Comparison of ENCODE assay signal across 1 cellular context in the genomic region with DNA sequence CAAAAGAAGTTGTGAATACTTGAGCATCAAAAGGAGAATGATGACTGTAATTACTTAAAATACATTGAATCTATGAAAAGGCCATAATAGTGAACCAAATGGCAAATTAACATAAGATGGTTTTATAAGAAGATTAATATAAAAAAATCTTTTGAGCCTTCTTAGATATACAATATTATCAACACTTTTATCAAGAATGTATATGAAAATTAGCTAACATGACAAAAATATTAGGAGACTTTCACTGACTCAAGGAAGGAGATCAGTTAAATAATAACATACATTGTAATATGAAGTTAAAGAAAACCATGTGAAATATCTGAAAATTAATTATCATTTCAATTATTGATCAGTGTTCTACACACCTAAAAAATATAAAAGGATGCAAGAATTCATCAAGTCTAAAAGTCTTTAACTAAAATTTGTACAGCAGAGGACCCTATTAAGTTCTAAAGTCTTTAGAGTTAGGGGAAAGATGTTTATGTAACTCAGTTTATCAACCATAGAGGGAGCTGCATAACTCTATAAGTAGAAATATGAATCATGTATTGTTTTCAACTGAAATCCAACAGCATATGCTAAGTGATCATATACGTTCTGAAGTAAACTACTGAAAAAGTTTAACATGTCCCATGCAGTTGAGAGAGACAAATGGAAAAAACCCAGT.
TF ChIP-seq lines count a peak whose summit lies in the region.

No MANE protein-coding gene starts in this region.

TF ChIP-seq in GM12878, 131 proteins besides CTCF, POLR2A, EP300 and RAD21:
- no peak for TF ChIP-seq LARP7 (IDR thresholded peaks at IDR 0.05)
- no peak for TF ChIP-seq PAX8 (IDR thresholded peaks at IDR 0.05)
- no peak for TF ChIP-seq NR2C1 (IDR thresholded peaks at IDR 0.05)
- TF ChIP-seq, protein P1, sequence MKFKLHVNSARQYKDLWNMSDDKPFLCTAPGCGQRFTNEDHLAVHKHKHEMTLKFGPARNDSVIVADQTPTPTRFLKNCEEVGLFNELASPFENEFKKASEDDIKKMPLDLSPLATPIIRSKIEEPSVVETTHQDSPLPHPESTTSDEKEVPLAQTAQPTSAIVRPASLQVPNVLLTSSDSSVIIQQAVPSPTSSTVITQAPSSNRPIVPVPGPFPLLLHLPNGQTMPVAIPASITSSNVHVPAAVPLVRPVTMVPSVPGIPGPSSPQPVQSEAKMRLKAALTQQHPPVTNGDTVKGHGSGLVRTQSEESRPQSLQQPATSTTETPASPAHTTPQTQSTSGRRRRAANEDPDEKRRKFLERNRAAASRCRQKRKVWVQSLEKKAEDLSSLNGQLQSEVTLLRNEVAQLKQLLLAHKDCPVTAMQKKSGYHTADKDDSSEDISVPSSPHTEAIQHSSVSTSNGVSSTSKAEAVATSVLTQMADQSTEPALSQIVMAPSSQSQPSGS (IDR thresholded peaks at IDR 0.05; ENCODE audit: low read length) = no peak
- TF ChIP-seq CREB1 (IDR thresholded peaks at IDR 0.05; ENCODE audit: low read depth) = no peak
- TF ChIP-seq MYC (IDR thresholded peaks at IDR 0.05; ENCODE audit: insufficient read depth, insufficient read length, insufficient replicate concordance, low read length, severe bottlenecking) = no peak
- TF ChIP-seq IKZF2 (IDR thresholded peaks at IDR 0.05) = no peak
- TF ChIP-seq CUX1 (IDR thresholded peaks at IDR 0.05; ENCODE audit: insufficient replicate concordance, low read depth, low read length) = no peak
- TF ChIP-seq E4F1 (IDR thresholded peaks at IDR 0.05; ENCODE audit: borderline replicate concordance, partially characterized antibody) = no peak
- no peak for TF ChIP-seq CHD2 (IDR thresholded peaks at IDR 0.05; ENCODE audit: borderline replicate concordance, low read depth, low read length)
- TF ChIP-seq IRF4 (IDR thresholded peaks at IDR 0.05; ENCODE audit: low read depth, low read length) = no peak
- no peak for TF ChIP-seq ATF3 (IDR thresholded peaks at IDR 0.05; ENCODE audit: borderline replicate concordance, extremely low read depth, low read depth, low read length)
- TF ChIP-seq EED (IDR thresholded peaks at IDR 0.05; ENCODE audit: low read depth) = no peak
TF ChIP-seq in GM12878: peak in this region for 0.
